Comparison of ENCODE assay signal across 2 cellular contexts in genomic region chr5:61330879-61331406, GRCh38.
TF ChIP-seq lines count a peak whose summit lies in the region.

No MANE protein-coding gene starts in this region.

TF ChIP-seq in GM23338, 12 proteins besides CTCF, POLR2A, EP300 and RAD21:
- TF ChIP-seq, protein P1, sequence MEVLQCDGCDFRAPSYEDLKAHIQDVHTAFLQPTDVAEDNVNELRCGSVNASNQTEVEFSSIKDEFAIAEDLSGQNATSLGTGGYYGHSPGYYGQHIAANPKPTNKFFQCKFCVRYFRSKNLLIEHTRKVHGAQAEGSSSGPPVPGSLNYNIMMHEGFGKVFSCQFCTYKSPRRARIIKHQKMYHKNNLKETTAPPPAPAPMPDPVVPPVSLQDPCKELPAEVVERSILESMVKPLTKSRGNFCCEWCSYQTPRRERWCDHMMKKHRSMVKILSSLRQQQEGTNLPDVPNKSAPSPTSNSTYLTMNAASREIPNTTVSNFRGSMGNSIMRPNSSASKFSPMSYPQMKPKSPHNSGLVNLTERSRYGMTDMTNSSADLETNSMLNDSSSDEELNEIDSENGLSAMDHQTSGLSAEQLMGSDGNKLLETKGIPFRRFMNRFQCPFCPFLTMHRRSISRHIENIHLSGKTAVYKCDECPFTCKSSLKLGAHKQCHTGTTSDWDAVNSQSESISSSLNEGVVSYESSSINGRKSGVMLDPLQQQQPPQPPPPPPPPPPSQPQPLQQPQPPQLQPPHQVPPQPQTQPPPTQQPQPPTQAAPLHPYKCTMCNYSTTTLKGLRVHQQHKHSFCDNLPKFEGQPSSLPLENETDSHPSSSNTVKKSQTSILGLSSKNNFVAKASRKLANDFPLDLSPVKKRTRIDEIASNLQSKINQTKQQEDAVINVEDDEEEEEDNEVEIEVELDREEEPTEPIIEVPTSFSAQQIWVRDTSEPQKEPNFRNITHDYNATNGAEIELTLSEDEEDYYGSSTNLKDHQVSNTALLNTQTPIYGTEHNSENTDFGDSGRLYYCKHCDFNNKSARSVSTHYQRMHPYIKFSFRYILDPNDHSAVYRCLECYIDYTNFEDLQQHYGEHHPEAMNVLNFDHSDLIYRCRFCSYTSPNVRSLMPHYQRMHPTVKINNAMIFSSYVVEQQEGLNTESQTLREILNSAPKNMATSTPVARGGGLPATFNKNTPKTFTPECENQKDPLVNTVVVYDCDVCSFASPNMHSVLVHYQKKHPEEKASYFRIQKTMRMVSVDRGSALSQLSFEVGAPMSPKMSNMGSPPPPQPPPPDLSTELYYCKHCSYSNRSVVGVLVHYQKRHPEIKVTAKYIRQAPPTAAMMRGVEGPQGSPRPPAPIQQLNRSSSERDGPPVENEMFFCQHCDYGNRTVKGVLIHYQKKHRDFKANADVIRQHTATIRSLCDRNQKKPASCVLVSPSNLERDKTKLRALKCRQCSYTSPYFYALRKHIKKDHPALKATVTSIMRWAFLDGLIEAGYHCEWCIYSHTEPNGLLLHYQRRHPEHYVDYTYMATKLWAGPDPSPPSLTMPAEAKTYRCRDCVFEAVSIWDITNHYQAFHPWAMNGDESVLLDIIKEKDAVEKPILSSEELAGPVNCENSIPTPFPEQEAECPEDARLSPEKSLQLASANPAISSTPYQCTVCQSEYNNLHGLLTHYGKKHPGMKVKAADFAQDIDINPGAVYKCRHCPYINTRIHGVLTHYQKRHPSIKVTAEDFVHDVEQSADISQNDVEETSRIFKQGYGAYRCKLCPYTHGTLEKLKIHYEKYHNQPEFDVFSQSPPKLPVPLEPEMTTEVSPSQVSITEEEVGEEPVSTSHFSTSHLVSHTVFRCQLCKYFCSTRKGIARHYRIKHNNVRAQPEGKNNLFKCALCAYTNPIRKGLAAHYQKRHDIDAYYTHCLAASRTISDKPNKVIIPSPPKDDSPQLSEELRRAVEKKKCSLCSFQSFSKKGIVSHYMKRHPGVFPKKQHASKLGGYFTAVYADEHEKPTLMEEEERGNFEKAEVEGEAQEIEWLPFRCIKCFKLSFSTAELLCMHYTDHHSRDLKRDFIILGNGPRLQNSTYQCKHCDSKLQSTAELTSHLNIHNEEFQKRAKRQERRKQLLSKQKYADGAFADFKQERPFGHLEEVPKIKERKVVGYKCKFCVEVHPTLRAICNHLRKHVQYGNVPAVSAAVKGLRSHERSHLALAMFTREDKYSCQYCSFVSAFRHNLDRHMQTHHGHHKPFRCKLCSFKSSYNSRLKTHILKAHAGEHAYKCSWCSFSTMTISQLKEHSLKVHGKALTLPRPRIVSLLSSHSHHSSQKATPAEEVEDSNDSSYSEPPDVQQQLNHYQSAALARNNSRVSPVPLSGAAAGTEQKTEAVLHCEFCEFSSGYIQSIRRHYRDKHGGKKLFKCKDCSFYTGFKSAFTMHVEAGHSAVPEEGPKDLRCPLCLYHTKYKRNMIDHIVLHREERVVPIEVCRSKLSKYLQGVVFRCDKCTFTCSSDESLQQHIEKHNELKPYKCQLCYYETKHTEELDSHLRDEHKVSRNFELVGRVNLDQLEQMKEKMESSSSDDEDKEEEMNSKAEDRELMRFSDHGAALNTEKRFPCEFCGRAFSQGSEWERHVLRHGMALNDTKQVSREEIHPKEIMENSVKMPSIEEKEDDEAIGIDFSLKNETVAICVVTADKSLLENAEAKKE (CRISPR knock-in tag; IDR thresholded peaks at IDR 0.05), result no peak
- no peak for TF ChIP-seq JUNB (IDR thresholded peaks at IDR 0.05; ENCODE audit: unreplicated experiment)
- TF ChIP-seq ZNF114 (CRISPR knock-in tag; IDR thresholded peaks at IDR 0.05), result no peak
- no peak for TF ChIP-seq ZNF331 (CRISPR knock-in tag; IDR thresholded peaks at IDR 0.05; ENCODE audit: low read depth)
- TF ChIP-seq REST (IDR thresholded peaks at IDR 0.05; ENCODE audit: unreplicated experiment), result no peak
- TF ChIP-seq STAT1 (IDR thresholded peaks at IDR 0.05; ENCODE audit: unreplicated experiment), result no peak
- no peak for TF ChIP-seq EZH2 (IDR thresholded peaks at IDR 0.05; ENCODE audit: low read depth, unreplicated experiment)
- TF ChIP-seq CREB1 (CRISPR knock-in tag; IDR thresholded peaks at IDR 0.05; ENCODE audit: low read depth), result no peak
- TF ChIP-seq EZH2phosphoT487 (IDR thresholded peaks at IDR 0.05; ENCODE audit: unreplicated experiment), result no peak
TF ChIP-seq in GM23338: peak in this region for 0.

TF ChIP-seq in GM12878, 131 proteins besides CTCF, POLR2A, EP300 and RAD21:
- 0 out of 2 replicates have a peak, but pooled peaks have one; percentile 42 for TF ChIP-seq ZNF687 (IDR thresholded peaks at IDR 0.05)
- TF ChIP-seq TCF12 (IDR thresholded peaks at IDR 0.05; ENCODE audit: low read depth, low read length), result 0 out of 2 replicates have a peak, but pooled peaks have one; percentile 3
- TF ChIP-seq NR2F1 (conservative IDR thresholded peaks at IDR 0.05), result peak; percentile 51; the same call in 1 of the 2 replicates
- peak; percentile 6 to 85; a peak in 3 of 4 replicates for TF ChIP-seq BHLHE40 (IDR thresholded peaks at IDR 0.05; ENCODE audit: borderline replicate concordance in 1 of 2, low read depth in 2 of 2, low read length in 1 of 2)
- peak; percentile 80 for TF ChIP-seq IKZF1 (conservative IDR thresholded peaks at IDR 0.05)
- peak; percentile 78 for TF ChIP-seq DPF2 (IDR thresholded peaks at IDR 0.05)
- peak; percentile 70; the same call in 1 of the 2 replicates for TF ChIP-seq SMARCA5 (IDR thresholded peaks at IDR 0.05)
- no peak for TF ChIP-seq CEBPB (IDR thresholded peaks at IDR 0.05; ENCODE audit: borderline replicate concordance in 1 of 2, low read depth in 2 of 2, low read length in 2 of 2)
- no peak for TF ChIP-seq USF1 (IDR thresholded peaks at IDR 0.05; ENCODE audit: borderline replicate concordance, extremely low read length, insufficient read depth, low read depth, low read length)
- no peak for TF ChIP-seq CHD2 (IDR thresholded peaks at IDR 0.05; ENCODE audit: borderline replicate concordance, low read depth, low read length)
- TF ChIP-seq HDAC6 (IDR thresholded peaks at IDR 0.05; ENCODE audit: unreplicated experiment), result peak; percentile 95
- 0 out of 2 replicates have a peak, but pooled peaks have one; percentile 33 for TF ChIP-seq BACH1 (IDR thresholded peaks at IDR 0.05; ENCODE audit: borderline replicate concordance)
- no peak for TF ChIP-seq PAX8 (IDR thresholded peaks at IDR 0.05)
- TF ChIP-seq, protein P2, sequence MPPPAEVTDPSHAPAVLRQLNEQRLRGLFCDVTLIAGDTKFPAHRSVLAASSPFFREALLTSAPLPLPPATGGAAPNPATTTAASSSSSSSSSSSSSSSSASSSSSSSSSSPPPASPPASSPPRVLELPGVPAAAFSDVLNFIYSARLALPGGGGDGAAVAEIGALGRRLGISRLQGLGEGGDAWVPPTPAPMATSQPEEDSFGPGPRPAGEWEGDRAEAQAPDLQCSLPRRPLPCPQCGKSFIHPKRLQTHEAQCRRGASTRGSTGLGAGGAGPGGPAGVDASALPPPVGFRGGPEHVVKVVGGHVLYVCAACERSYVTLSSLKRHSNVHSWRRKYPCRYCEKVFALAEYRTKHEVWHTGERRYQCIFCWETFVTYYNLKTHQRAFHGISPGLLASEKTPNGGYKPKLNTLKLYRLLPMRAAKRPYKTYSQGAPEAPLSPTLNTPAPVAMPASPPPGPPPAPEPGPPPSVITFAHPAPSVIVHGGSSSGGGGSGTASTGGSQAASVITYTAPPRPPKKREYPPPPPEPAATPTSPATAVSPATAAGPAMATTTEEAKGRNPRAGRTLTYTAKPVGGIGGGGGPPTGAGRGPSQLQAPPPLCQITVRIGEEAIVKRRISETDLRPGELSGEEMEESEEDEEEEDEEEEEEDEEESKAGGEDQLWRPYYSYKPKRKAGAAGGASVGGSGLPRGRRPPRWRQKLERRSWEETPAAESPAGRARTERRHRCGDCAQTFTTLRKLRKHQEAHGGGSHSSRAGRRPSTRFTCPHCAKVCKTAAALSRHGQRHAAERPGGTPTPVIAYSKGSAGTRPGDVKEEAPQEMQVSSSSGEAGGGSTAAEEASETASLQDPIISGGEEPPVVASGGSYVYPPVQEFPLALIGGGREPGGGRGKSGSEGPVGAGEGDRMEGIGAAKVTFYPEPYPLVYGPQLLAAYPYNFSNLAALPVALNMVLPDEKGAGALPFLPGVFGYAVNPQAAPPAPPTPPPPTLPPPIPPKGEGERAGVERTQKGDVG (CRISPR knock-in tag; IDR thresholded peaks at IDR 0.05), result no peak
- peak; percentile 70 for TF ChIP-seq LARP7 (IDR thresholded peaks at IDR 0.05)
- TF ChIP-seq MXI1 (IDR thresholded peaks at IDR 0.05; ENCODE audit: low read depth, low read length), result 0 out of 2 replicates have a peak, but pooled peaks have one; percentile 43
- TF ChIP-seq ZNF592 (IDR thresholded peaks at IDR 0.05), result peak; percentile 39; the same call in 1 of the 2 replicates
- no peak for TF ChIP-seq E4F1 (IDR thresholded peaks at IDR 0.05; ENCODE audit: borderline replicate concordance, partially characterized antibody)
- TF ChIP-seq IRF3 (IDR thresholded peaks at IDR 0.05), result no peak
- TF ChIP-seq RFX5 (IDR thresholded peaks at IDR 0.05; ENCODE audit: low read depth, low read length), result no peak
- TF ChIP-seq GATAD2B (conservative IDR thresholded peaks at IDR 0.05; ENCODE audit: low read depth), result peak; percentile 92
- TF ChIP-seq ZSCAN29 (IDR thresholded peaks at IDR 0.05), result peak; percentile 35; the same call in 1 of the 2 replicates
